9 cellular contexts compared by ENCODE assay signal in genomic region chr10:28694530-28694929, GRCh38.
"Had no signal": no experiment of that assay in that cellular context is flagged by ENCODE, and none has a peak within 500 bp of the region (broad histone marks: within the 10 kb centered on the region; RNA-seq: fewer than 3 reads in every experiment).

No MANE protein-coding gene starts in this region.

- H3K4me2 ChIP-seq: GM23338 had no signal

- H3K36me3 ChIP-seq: HAP-1 had no signal

- H3K9me3 Mint-ChIP-seq: GM23338, H9, HFFc6 had no signal

- ATAC-seq: GM23338, HCT116 had no signal

- H3K27ac ChIP-seq: GM23248 had no signal

- H3K9ac ChIP-seq: GM23248 had no signal

- H3K4me3 ChIP-seq: GM23248, GM23338, HAP-1 had no signal

- H2AFZ ChIP-seq: GM23248, GM23338 had no signal

- DNase-seq: GM23248, GOT3, H7, H9, HCEC 1CT, HFFc6 had no signal

- H3K27ac Mint-ChIP-seq: GM23338, H9, HFFc6 had no signal

- H3K4me3 Mint-ChIP-seq: GM23338, H9, HFFc6 had no signal

- H3K9me3 ChIP-seq: HAP-1 had no signal
